ENCODE assay signal across 8 cellular contexts in genomic region chr4:35836591-35836990, GRCh38.
"Had no signal": no experiment of that assay in that cellular context is flagged by ENCODE, and none has a peak within 500 bp of the region (broad histone marks: within the 10 kb centered on the region; RNA-seq: fewer than 3 reads in every experiment).

No MANE protein-coding gene starts in this region.

- H3K4me1 Mint-ChIP-seq: GM23338, H9 had no signal

- H3K4me3 Mint-ChIP-seq: GM23338, H9 had no signal

- H3K4me3 ChIP-seq: GM23338, K562 had no signal

- DNase-seq: H9, HCEC 1CT, IMR-90 had no signal

- H3K27ac Mint-ChIP-seq: GM23338, H9 had no signal

- ATAC-seq: GM23338, K562 had no signal

- FAIRE-seq: H1, H54, HTR-8/SVneo, K562 had no signal
